20 cellular contexts compared by ENCODE assay signal in the genomic region with DNA sequence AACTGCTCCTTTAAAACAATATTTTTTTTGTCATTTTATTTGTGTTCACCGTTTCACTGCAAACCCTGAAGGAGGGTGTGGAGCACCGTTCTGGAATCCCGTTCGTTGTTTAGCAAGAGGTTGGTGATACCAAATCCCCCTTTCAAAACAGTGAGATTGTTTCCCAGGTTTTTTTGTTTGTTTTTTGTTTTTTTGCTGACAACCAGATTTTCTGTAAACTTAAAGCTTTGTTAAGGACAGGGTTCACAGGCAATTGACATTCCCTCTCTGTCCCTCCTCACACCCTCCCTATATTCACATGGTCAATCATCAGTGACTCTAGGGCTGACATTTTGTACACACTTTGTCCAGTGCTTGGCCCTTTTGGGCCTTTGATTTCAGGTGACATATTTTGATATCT.
"Had no signal": no experiment of that assay in that cellular context is flagged by ENCODE, and none has a peak within 500 bp of the region (broad histone marks: within the 10 kb centered on the region; RNA-seq: fewer than 3 reads in every experiment).

No MANE protein-coding gene starts in this region.

- H3K27ac Mint-ChIP-seq: naive thymus-derived CD4-positive, alpha-beta T cell; stimulated activated naive B cell treated with anti-CD40 and anti-IgM and Interleukin-4, amounts not matched to agents 10 μg/mL and 1 μg/mL and 100 μg/mL, for 72 hours had no signal

- H3K4me3 ChIP-seq: dorsolateral prefrontal cortex, heart right ventricle, ovary, right atrium auricular region, thoracic aorta had no signal

- H3K27me3 ChIP-seq: dorsolateral prefrontal cortex, heart right ventricle, ovary, right atrium auricular region had no signal

- ATAC-seq: esophagus mucosa; heart right ventricle; naive thymus-derived CD4-positive, alpha-beta T cell; stimulated activated naive B cell treated with anti-CD40 and anti-IgM and Interleukin-4, amounts not matched to agents 10 μg/mL and 1 μg/mL and 100 μg/mL, for 72 hours; stimulated activated naive CD8-positive, alpha-beta T cell treated with anti-CD3 and anti-CD28 coated beads, Interleukin-15, amount 100 ng/mL, for 72 hours had no signal

- DNase-seq: cortex of kidney; dorsolateral prefrontal cortex; effector CD8-positive, alpha-beta T cell; heart right ventricle; islet precursor cell; mammary epithelial cell; naive thymus-derived CD4-positive, alpha-beta T cell; nucleus accumbens; ovary; stimulated activated CD4-positive, alpha-beta T cell treated with anti-CD3 and anti-CD28 coated beads, Interleukin-2, amount 100 ng/mL, for 24 hours; stimulated activated CD4-positive, alpha-beta T cell treated with anti-CD3 and anti-CD28 coated beads, Interleukin-4, amount 100 ng/mL, for 4 hours; stimulated activated naive B cell treated with anti-CD40 and anti-IgM and Interleukin-4, amounts not matched to agents 10 μg/mL and 1 μg/mL and 100 μg/mL, for 72 hours; stimulated activated naive CD8-positive, alpha-beta T cell treated with anti-CD3 and anti-CD28 coated beads, Interleukin-15, amount 100 ng/mL, for 72 hours; trophoblast cell had no signal

- H3K36me3 ChIP-seq: ovary had no signal

- H3K27me3 Mint-ChIP-seq: naive thymus-derived CD4-positive, alpha-beta T cell; stimulated activated naive B cell treated with anti-CD40 and anti-IgM and Interleukin-4, amounts not matched to agents 10 μg/mL and 1 μg/mL and 100 μg/mL, for 72 hours; stimulated activated naive CD8-positive, alpha-beta T cell treated with anti-CD3 and anti-CD28 coated beads, Interleukin-15, amount 100 ng/mL, for 72 hours had no signal

- H3K27ac ChIP-seq: dorsolateral prefrontal cortex, heart right ventricle, ovary, right atrium auricular region, thoracic aorta had no signal

- H3K9me3 ChIP-seq: heart right ventricle, ovary, right atrium auricular region, thoracic aorta had no signal

- FAIRE-seq: frontal cortex, urothelium cell line had no signal

- H3K4me3 Mint-ChIP-seq: naive thymus-derived CD4-positive, alpha-beta T cell; neural crest cell; stimulated activated naive B cell treated with anti-CD40 and anti-IgM and Interleukin-4, amounts not matched to agents 10 μg/mL and 1 μg/mL and 100 μg/mL, for 72 hours; stimulated activated naive CD8-positive, alpha-beta T cell treated with anti-CD3 and anti-CD28 coated beads, Interleukin-15, amount 100 ng/mL, for 72 hours had no signal

- H3K9me3 Mint-ChIP-seq: naive thymus-derived CD4-positive, alpha-beta T cell; neural crest cell; stimulated activated naive B cell treated with anti-CD40 and anti-IgM and Interleukin-4, amounts not matched to agents 10 μg/mL and 1 μg/mL and 100 μg/mL, for 72 hours; stimulated activated naive CD8-positive, alpha-beta T cell treated with anti-CD3 and anti-CD28 coated beads, Interleukin-15, amount 100 ng/mL, for 72 hours had no signal
